Comparison of ENCODE assay signal across 8 cellular contexts in genomic region chr17:47850692-47851573, GRCh38. TPM values are rescaled to one million over a fixed set of nuclear protein-coding genes. Genes with fewer than 3 reads are reported as not detected.
A peak's percentile ranks its signal among the peaks of the same experiment; 100 is the strongest.
DNase-seq lines count a peak whose midpoint lies in the region; ATAC-seq, FAIRE-seq and TF ChIP-seq lines count a peak whose summit lies in the region.

SP6 (minus strand) TSS chr17:47851163; CDS start chr17:47848429, 2,734 bp downstream.

- H3K4me3 ChIP-seq in pancreas = peak within 1 kb of the TSS in 3 of 4 donors; percentile 5 to 46 (median 36)

- H3K4me3 Mint-ChIP-seq in activated T-helper 17 cell treated with anti-CD3 and anti-CD28 coated beads, Interleukin-2, amount 50 U/mL, for 72 hours = peak within 1 kb of the TSS; percentile 57
- H3K4me3 Mint-ChIP-seq in type B pancreatic cell = peak within 1 kb of the TSS; percentile 91

- H3K36me3 Mint-ChIP-seq in activated T-helper 17 cell treated with anti-CD3 and anti-CD28 coated beads, Interleukin-2, amount 50 U/mL, for 72 hours (ENCODE audit: low read depth) = no peaks in the 10 kb centered on the region
- no peaks in the 10 kb centered on the region for H3K36me3 Mint-ChIP-seq in type B pancreatic cell

- H3K36me3 ChIP-seq in pancreas = no peaks in the 10 kb centered on the region

- peaks cover 41% of the 10 kb centered on the region for H3K27me3 ChIP-seq in foreskin keratinocyte
- peaks cover 3 to 33% (median 6%) of the 10 kb centered on the region in 4 donors for H3K27me3 ChIP-seq in pancreas

- peak; percentile 85 for DNase-seq in HK-2 (ENCODE audit: unreplicated experiment)
- DNase-seq in NOMO-1 treated with DMSO at 0.1 percent for 48 hours (lab: John Stamatoyannopoulos, UW; ENCODE audit: unreplicated experiment) = peak; percentile 32
- DNase-seq in foreskin keratinocyte = peak; percentile 59 to 79
- peak; percentile 87 to 96 (median 92) for DNase-seq in pancreas
- no peak for DNase-seq in type B pancreatic cell (ENCODE audit: extremely low spot score, unreplicated experiment)
- no peak for DNase-seq in cerebellar nuclear complex (lab: John Stamatoyannopoulos, UW)

- TF ChIP-seq CTCF in foreskin keratinocyte (conservative IDR thresholded peaks at IDR 0.05) = peak; percentile 56
- no peak for TF ChIP-seq CTCF in pancreas (IDR thresholded peaks at IDR 0.05)
- TF ChIP-seq CTCF in type B pancreatic cell (conservative IDR thresholded peaks at IDR 0.05) = peak; percentile 46

- H3K27ac ChIP-seq in foreskin keratinocyte = peak within 1 kb of the TSS; percentile 73
- H3K27ac ChIP-seq in pancreas = peak within 1 kb of the TSS in 1 of 4 donors; percentile 35

- no peak for FAIRE-seq in pancreas (lab: Jason Lieb, UNC)

- intact Hi-C loops in pancreas (cut with DNase I) = no loop called here

- H3K9me3 Mint-ChIP-seq in activated T-helper 17 cell treated with anti-CD3 and anti-CD28 coated beads, Interleukin-2, amount 50 U/mL, for 72 hours = no peaks in the 10 kb centered on the region
- no peaks in the 10 kb centered on the region for H3K9me3 Mint-ChIP-seq in type B pancreatic cell

- no peak within 1 kb of the TSS for H3K27ac Mint-ChIP-seq in activated T-helper 17 cell treated with anti-CD3 and anti-CD28 coated beads, Interleukin-2, amount 50 U/mL, for 72 hours
- peak within 1 kb of the TSS; percentile 64 for H3K27ac Mint-ChIP-seq in type B pancreatic cell

- no peaks in the 10 kb centered on the region for H3K9me3 ChIP-seq in pancreas

- peak; percentile 97 for ATAC-seq in activated T-helper 17 cell treated with anti-CD3 and anti-CD28 coated beads, Interleukin-2, amount 50 U/mL, for 72 hours (replicated peaks)
- ATAC-seq in foreskin keratinocyte = peak; percentile 87
- peak; percentile 97 to 98 (median 98) for ATAC-seq in pancreas
- ATAC-seq in HG02885 (IDR thresholded peaks at IDR 0.05; ENCODE audit: poor library complexity, unreplicated experiment) = no peak

- H3K27me3 Mint-ChIP-seq in activated T-helper 17 cell treated with anti-CD3 and anti-CD28 coated beads, Interleukin-2, amount 50 U/mL, for 72 hours = peaks cover 52% of the 10 kb centered on the region
- H3K27me3 Mint-ChIP-seq in type B pancreatic cell = peaks cover 90% of the 10 kb centered on the region

- H3K4me1 Mint-ChIP-seq in activated T-helper 17 cell treated with anti-CD3 and anti-CD28 coated beads, Interleukin-2, amount 50 U/mL, for 72 hours = peaks cover 8% of the 10 kb centered on the region
- peaks cover 9% of the 10 kb centered on the region for H3K4me1 Mint-ChIP-seq in type B pancreatic cell (ENCODE audit: unreplicated experiment)

- H3K4me1 ChIP-seq in foreskin keratinocyte (peaks cover 7% of the 10 kb centered on the region), pancreas (peaks cover 0 to 6% (median 0%) of the 10 kb centered on the region in 3 donors)

- 2% methylated on average over 59 to 71 of the region's 71 CpGs for WGBS in pancreas, 2 donors

RNA-seq across cellular contexts. Expression of gene SP6, which starts in this region (rescaled TPM):
- under 1 TPM in 1 of 2 donors, not detected in 1; 0.21 TPM for total RNA-seq in activated T-helper 17 cell treated with anti-CD3 and anti-CD28 coated beads, Interleukin-2, amount 50 U/mL, for 72 hours
- total RNA-seq in foreskin keratinocyte (4.2 and 5.1 TPM in 2 replicates), pancreas (under 1 TPM; 0.12 to 0.56 (median 0.22) TPM), type B pancreatic cell (ENCODE audit: low replicate concordance) (19.3 and 75.1 TPM in 2 replicates)
- polyA plus RNA-seq in foreskin keratinocyte (3.3 and 4.6 TPM in 2 replicates), pancreas (under 1 TPM; 0.16 to 0.27 TPM)

Comparison
In these comparisons a context has a peak if more than half of its experiments do, and no peak if none do; other contexts are left out.
1. Peak in ATAC-seq in activated T-helper 17 cell treated with anti-CD3 and anti-CD28 coated beads, Interleukin-2, amount 50 U/mL, for 72 hours; RNA of the gene not detected or under 1 TPM.
2. Peak in DNase-seq, ATAC-seq and H3K4me3 ChIP-seq in pancreas; RNA of the gene not detected or under 1 TPM.
3. DNase-seq: peak in HK-2 (single experiment), NOMO-1 treated with DMSO at 0.1 percent for 48 hours (single experiment) and foreskin keratinocyte (2 of 2); none in type B pancreatic cell (single experiment) and cerebellar nuclear complex (0 of 2).
4. CTCF ChIP-seq: peak in foreskin keratinocyte (single experiment) and type B pancreatic cell (single experiment); none in pancreas (0 of 4).